10 cellular contexts compared by ENCODE assay signal in genomic region chr20:38165966-38166706, GRCh38. TPM values are rescaled to one million over a fixed set of nuclear protein-coding genes. Genes with fewer than 3 reads are reported as not detected.
A peak's percentile ranks its signal among the peaks of the same experiment; 100 is the strongest.
DNase-seq lines count a peak whose midpoint lies in the region; ATAC-seq and TF ChIP-seq lines count a peak whose summit lies in the region.
"Had no signal": no experiment of that assay in that cellular context is flagged by ENCODE, and none has a peak within 500 bp of the region (broad histone marks: within the 10 kb centered on the region; RNA-seq: fewer than 3 reads in every experiment).

No MANE protein-coding gene starts in this region.

- no peak overlapping the region for H3K4me3 ChIP-seq in breast epithelium
- H3K4me3 ChIP-seq in upper lobe of right lung, result peak overlapping the region; percentile 63
- H3K4me3 ChIP-seq: lung had no signal

- H3K27ac Mint-ChIP-seq in MCF 10A (ENCODE audit: low read depth, unreplicated experiment) (no peak overlapping the region), natural killer cell (peak overlapping the region in 1 of 2 donors; percentile 12)

- peak overlapping the region; percentile 11 for H3K4me3 Mint-ChIP-seq in MCF 10A (ENCODE audit: unreplicated experiment)
- H3K4me3 Mint-ChIP-seq in natural killer cell, result peak overlapping the region; percentile 56

- H3K9me3 ChIP-seq in breast epithelium, result no peaks in the 10 kb centered on the region
- no peaks in the 10 kb centered on the region for H3K9me3 ChIP-seq in upper lobe of right lung
- H3K9me3 ChIP-seq: heart left ventricle had no signal

- H3K36me3 Mint-ChIP-seq in MCF 10A (ENCODE audit: insufficient read depth, unreplicated experiment) (no peaks in the 10 kb centered on the region), natural killer cell (no peaks in the 10 kb centered on the region)

- H3K4me1 Mint-ChIP-seq in MCF 10A (ENCODE audit: insufficient read depth, unreplicated experiment) (peaks cover 41% of the 10 kb centered on the region), natural killer cell (peaks cover 12 to 14% of the 10 kb centered on the region in 2 donors)

- POLR2A ChIA-PET in MCF 10A (lab: Yijun Ruan, JAX), result interaction anchor here (0.6 to 3.3 kb wide), 5 partner anchors 22 to 105 kb away, joined by 3 to 17 read pairs (median 4); no protein-coding TSS in a partner anchor

- H3K27me3 Mint-ChIP-seq in MCF 10A (ENCODE audit: insufficient read depth, unreplicated experiment), result no peaks in the 10 kb centered on the region
- peaks cover 6 to 7% of the 10 kb centered on the region in 2 donors for H3K27me3 Mint-ChIP-seq in natural killer cell (ENCODE audit: low read depth in 2 of 2)

- CTCF ChIA-PET in MCF 10A (lab: Yijun Ruan, JAX), result interaction anchor here (0.6 to 8.8 kb wide), 16 partner anchors 10 to 604 kb away, joined by 3 to 146 read pairs (median 4); no protein-coding TSS in a partner anchor

- H3K9me3 Mint-ChIP-seq in MCF 10A (ENCODE audit: unreplicated experiment), result no peaks in the 10 kb centered on the region
- H3K9me3 Mint-ChIP-seq in natural killer cell, result no peaks in the 10 kb centered on the region

- no peak for ATAC-seq in natural killer cell
- no peak for ATAC-seq in upper lobe of right lung
- no peak for ATAC-seq in HG02938 (IDR thresholded peaks at IDR 0.05; ENCODE audit: unreplicated experiment)

- H3K27ac ChIP-seq in breast epithelium (no peak overlapping the region), upper lobe of right lung (no peak overlapping the region)

- H3K36me3 ChIP-seq in breast epithelium, result no peaks in the 10 kb centered on the region
- H3K36me3 ChIP-seq in upper lobe of right lung, result no peaks in the 10 kb centered on the region

- DNase-seq in MCF 10A (ENCODE audit: unreplicated experiment), result peak; percentile 18
- no peak for DNase-seq in breast epithelium (ENCODE audit: low spot score in 2 of 2)
- peak; percentile 59 for DNase-seq in dermis blood vessel endothelial cell
- DNase-seq in natural killer cell, result no peak
- DNase-seq in upper lobe of right lung, result peak; percentile 38
- DNase-seq in NCI-H1694 (lab: John Stamatoyannopoulos, UW), result no peak
- no peak for DNase-seq in KG1 (lab: John Stamatoyannopoulos, UW)

- TF ChIP-seq POLR2A in breast epithelium (IDR thresholded peaks at IDR 0.05), result no peak

- H3K4me1 ChIP-seq in breast epithelium (peaks cover 0 to 6% of the 10 kb centered on the region in 2 donors), upper lobe of right lung (peaks cover 55% of the 10 kb centered on the region)

- no peaks in the 10 kb centered on the region for H3K27me3 ChIP-seq in breast epithelium
- no peaks in the 10 kb centered on the region for H3K27me3 ChIP-seq in upper lobe of right lung
- H3K27me3 ChIP-seq: heart left ventricle had no signal

- TF ChIP-seq CTCF in MCF 10A (IDR thresholded peaks at IDR 0.05; ENCODE audit: unreplicated experiment), result no peak
- TF ChIP-seq CTCF in breast epithelium (IDR thresholded peaks at IDR 0.05), result no peak
- no peak for TF ChIP-seq CTCF in natural killer cell (IDR thresholded peaks at IDR 0.05)
- no peak for TF ChIP-seq CTCF in upper lobe of right lung (IDR thresholded peaks at IDR 0.05)

- no TSS peak for BruUV-seq in MCF 10A (replicated peaks; lab: Mats Ljungman, UMichigan)

- intact Hi-C loops in MCF 10A (cut with micrococcal nuclease), result loop anchor here (1.0 to 10.0 kb wide), 3 partner anchors 51 to 161 kb away; no protein-coding TSS in a partner anchor
- intact Hi-C loops in breast epithelium (cut with DNase I; ENCODE audit: low total_unique reads), result no loop called here
- intact Hi-C loops in natural killer cell (cut with micrococcal nuclease), result loop anchor here (1.0 kb wide), 2 partner anchors 93 to 109 kb away; no protein-coding TSS in a partner anchor
- intact Hi-C loops in upper lobe of right lung (cut with DNase I), result no loop called here

RNA-seq across cellular contexts. Expression of gene TGM2, which starts 1.1 kb away (rescaled TPM):
- total RNA-seq in MCF 10A (2022) (0.76 and 1.5 TPM in 2 replicates), breast epithelium (10 to 100 TPM; 10.7 to 44.9 (median 15.2) TPM), dermis blood vessel endothelial cell (401 and 1,564 TPM in 2 replicates), natural killer cell (under 1 TPM in 2 of 3 donors, not detected in 1; 0.33 TPM), upper lobe of right lung (562 TPM)

Comparison
In these comparisons a context has a peak if more than half of its experiments do, and no peak if none do; other contexts are left out.
1. DNase-seq: peak in MCF 10A (single experiment), dermis blood vessel endothelial cell (single experiment) and upper lobe of right lung (single experiment); none in breast epithelium (0 of 2), natural killer cell (single experiment), NCI-H1694 (single experiment) and KG1 (single experiment).
2. intact Hi-C loops: an anchor here in MCF 10A (1.0 to 10.0 kb wide) and natural killer cell (1.0 kb wide); none called in breast epithelium and upper lobe of right lung.